In the genomic region with DNA sequence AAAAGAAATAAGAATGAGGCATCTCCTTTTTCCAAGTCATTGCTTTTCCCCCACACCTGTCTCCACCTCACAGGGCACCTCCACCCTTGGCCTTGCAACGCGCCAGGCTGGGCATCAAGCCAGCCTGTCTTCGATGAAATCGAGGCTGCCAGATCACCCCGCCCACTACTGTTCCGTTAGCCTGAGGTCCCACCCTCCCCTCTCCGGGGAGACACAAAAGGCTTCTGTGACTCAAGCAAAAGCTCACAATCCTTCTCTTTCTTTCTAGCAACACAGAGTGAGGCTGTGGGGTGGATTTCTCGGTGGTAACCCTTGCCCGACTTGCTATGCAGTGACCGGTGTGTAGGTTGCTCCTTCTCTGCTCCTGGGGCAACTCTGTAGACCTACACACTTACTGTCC, we compare ENCODE assay signal across 8 cellular contexts. TPM values are rescaled to one million over a fixed set of nuclear protein-coding genes. Genes with fewer than 3 reads are reported as not detected.
DNase-seq lines count a peak whose midpoint lies in the region; TF ChIP-seq lines count a peak whose summit lies in the region.

No MANE protein-coding gene starts in this region.

- CTCF ChIA-PET in SK-N-SH (lab: Yijun Ruan, JAX), result no interaction called here

- H3K4me1 ChIP-seq in prostate gland (replicated peaks) (no peaks in the 10 kb centered on the region), SK-N-SH (ENCODE audit: control insufficient read depth in 1 of 2, insufficient read depth in 2 of 2, low read depth in 1 of 2, low read length in 1 of 2) (no peaks in the 10 kb centered on the region)

- no peaks in the 10 kb centered on the region for H3F3A ChIP-seq in SK-N-SH (replicated peaks; ENCODE audit: insufficient read depth)

- H4K20me1 ChIP-seq in SK-N-SH (ENCODE audit: insufficient read depth), result no peaks in the 10 kb centered on the region

- H3K4me3 ChIP-seq in prostate gland (no peak overlapping the region), SK-N-SH (ENCODE audit: low read depth in 2 of 2, low read length in 1 of 2) (no peak overlapping the region)

- no peak overlapping the region for H2AFZ ChIP-seq in SK-N-SH (ENCODE audit: low read depth)

- H3K36me3 Mint-ChIP-seq in endothelial cell (ENCODE audit: low read depth, unreplicated experiment), result no peaks in the 10 kb centered on the region

- no peak for TF ChIP-seq RAD21 in SK-N-SH (IDR thresholded peaks at IDR 0.05; ENCODE audit: low read length)

- no peaks in the 10 kb centered on the region for H3K9me3 ChIP-seq in prostate gland
- H3K9me3 ChIP-seq in SK-N-SH, result no peaks in the 10 kb centered on the region

- H3K4me3 Mint-ChIP-seq in endothelial cell (ENCODE audit: unreplicated experiment), result no peak overlapping the region

- H3K27me3 Mint-ChIP-seq in endothelial cell (ENCODE audit: unreplicated experiment), result no peaks in the 10 kb centered on the region

- H3K4me1 Mint-ChIP-seq in endothelial cell (ENCODE audit: unreplicated experiment), result no peaks in the 10 kb centered on the region

- no peak overlapping the region for H3K9ac ChIP-seq in SK-N-SH

- H3K79me2 ChIP-seq in SK-N-SH (ENCODE audit: insufficient read depth), result no peaks in the 10 kb centered on the region

- TF ChIP-seq CTCF in prostate gland (IDR thresholded peaks at IDR 0.05), result no peak
- TF ChIP-seq CTCF in SK-N-SH (IDR thresholded peaks at IDR 0.05), result no peak
- TF ChIP-seq CTCF in endothelial cell (IDR thresholded peaks at IDR 0.05; ENCODE audit: unreplicated experiment), result no peak

- H3K36me3 ChIP-seq in prostate gland, result no peaks in the 10 kb centered on the region
- H3K36me3 ChIP-seq in SK-N-SH (replicated peaks in 1 of 2; ENCODE audit: control insufficient read depth in 1 of 2, insufficient read depth in 2 of 2, low read length in 1 of 2), result no peaks in the 10 kb centered on the region

- TF ChIP-seq EP300 in SK-N-SH (IDR thresholded peaks at IDR 0.05; ENCODE audit: borderline replicate concordance in 1 of 2, low read depth in 1 of 2, low read length in 1 of 2), result no peak

- no peak overlapping the region for H3K27ac Mint-ChIP-seq in endothelial cell (ENCODE audit: unreplicated experiment)

- DNase-seq in DMS153 treated with DMSO at 0.1 percent for 48 hours (lab: John Stamatoyannopoulos, UW; ENCODE audit: unreplicated experiment), result peak; percentile 54
- DNase-seq in RPMI7951 (ENCODE audit: low read depth), result peak; percentile 51
- peak; percentile 52 for DNase-seq in epithelial cell of prostate (ENCODE audit: low read depth, low spot score)
- DNase-seq in prostate gland (ENCODE audit: low spot score), result peak; percentile 20
- DNase-seq in NK-92 treated with Interleukin-12 subunit alpha and Interleukin-12 subunit beta, amount 100 ng/mL, for 24 hours (lab: John Stamatoyannopoulos, UW), result no peak
- no peak for DNase-seq in SK-N-SH
- no peak for DNase-seq in endothelial cell (ENCODE audit: low spot score)
- no peak for DNase-seq in SK-N-DZ (ENCODE audit: low spot score)

- intact Hi-C loops in prostate gland (cut with DNase I), result no loop called here

- H3K27ac ChIP-seq in epithelial cell of prostate, result no peak overlapping the region
- H3K27ac ChIP-seq in prostate gland, result no peak overlapping the region
- H3K27ac ChIP-seq in SK-N-SH (ENCODE audit: low read depth in 2 of 2, low read length in 1 of 2), result no peak overlapping the region

- no peaks in the 10 kb centered on the region for H3K9me3 Mint-ChIP-seq in endothelial cell (ENCODE audit: unreplicated experiment)

- H3K27me3 ChIP-seq in prostate gland (replicated peaks; ENCODE audit: insufficient read depth) (no peaks in the 10 kb centered on the region), SK-N-SH (ENCODE audit: insufficient read depth) (no peaks in the 10 kb centered on the region)

- H3K9me2 ChIP-seq in SK-N-SH, result no peaks in the 10 kb centered on the region

- TF ChIP-seq POLR2A in prostate gland (IDR thresholded peaks at IDR 0.05), result no peak

- 34% methylated on average over 10 of the region's 10 CpGs for WGBS in prostate gland
- WGBS in SK-N-SH (ENCODE audit: low lambda C conversion rate), result 76% methylated on average over 10 of the region's 10 CpGs

- H3K4me2 ChIP-seq in SK-N-SH, result no peak overlapping the region

- POLR2A ChIA-PET in SK-N-SH (lab: Yijun Ruan, JAX), result no interaction called here

TF ChIP-seq in SK-N-SH, 30 proteins besides CTCF, POLR2A, EP300 and RAD21:
- TF ChIP-seq FOXM1 (IDR thresholded peaks at IDR 0.05; ENCODE audit: low read depth), result no peak
- no peak for TF ChIP-seq POLR2AphosphoS5 (IDR thresholded peaks at IDR 0.05; ENCODE audit: low read depth, low read length)
- no peak for TF ChIP-seq TEAD4 (IDR thresholded peaks at IDR 0.05; ENCODE audit: borderline replicate concordance, insufficient read depth)

RNA-seq across cellular contexts. Expression of a gene that starts 9.9 kb away (rescaled TPM):
- total RNA-seq in RPMI7951 (2014; rRNA removed; shearing (Covaris generic)), result not detected in 2 replicates
- total RNA-seq in prostate gland (100 to 1,000 TPM in 1 of 2 donors, not detected in 1; 251 TPM), endothelial cell (ENCODE audit: unreplicated experiment) (not detected)
- not detected in 2 replicates for polyA plus RNA-seq in SK-N-SH (2012; rRNA removed)
- not detected in 2 replicates for polyA plus RNA-seq in SK-N-SH (2012; cell fraction: cytosol; rRNA removed)
- polyA plus RNA-seq in SK-N-SH (2012; cell fraction: nucleus; rRNA removed), result not detected in 2 replicates
- polyA plus RNA-seq in SK-N-DZ (2014; cell fraction: cytosol; rRNA removed), result not detected in 2 replicates
- polyA plus RNA-seq in SK-N-DZ (2014; cell fraction: nucleus; rRNA removed), result not detected in 2 replicates

Comparison
In these comparisons a context has a peak if more than half of its experiments do, and no peak if none do; other contexts are left out.
1. DNase-seq: peak in DMS153 treated with DMSO at 0.1 percent for 48 hours (single experiment), RPMI7951 (single experiment), epithelial cell of prostate (single experiment) and prostate gland (single experiment); none in NK-92 treated with Interleukin-12 subunit alpha and Interleukin-12 subunit beta, amount 100 ng/mL, for 24 hours (single experiment), SK-N-SH (single experiment), endothelial cell (single experiment) and SK-N-DZ (single experiment).